In genomic region chr7:28685291-28685659, GRCh38 we compare ENCODE assay signal across 9 cellular contexts.
DNase-seq lines count a peak whose midpoint lies in the region; ATAC-seq and TF ChIP-seq lines count a peak whose summit lies in the region.
"Had no signal": no experiment of that assay in that cellular context is flagged by ENCODE, and none has a peak within 500 bp of the region (broad histone marks: within the 10 kb centered on the region; RNA-seq: fewer than 3 reads in every experiment).

No MANE protein-coding gene starts in this region.

- H3K27ac ChIP-seq in OCI-LY1 (ENCODE audit: low read depth, low read length, poor library complexity, severe bottlenecking) (no peak overlapping the region), right cardiac atrium (ENCODE audit: low read length) (peak overlapping the region; percentile 34)

- ATAC-seq in GM21825 (IDR thresholded peaks at IDR 0.05; ENCODE audit: unreplicated experiment) (peak; percentile 28), right cardiac atrium (peak in 1 of 2 donors; percentile 9), GM18907 (IDR thresholded peaks at IDR 0.05; ENCODE audit: unreplicated experiment) (no peak)
- peak; percentile 21 for ATAC-seq in stimulated activated naive CD8-positive, alpha-beta T cell treated with anti-CD3 and anti-CD28 coated beads, Interleukin-15, amount 100 ng/mL, for 72 hours

- no peaks in the 10 kb centered on the region for H3K27me3 Mint-ChIP-seq in stimulated activated naive CD8-positive, alpha-beta T cell treated with anti-CD3 and anti-CD28 coated beads, Interleukin-15, amount 100 ng/mL, for 72 hours

- H3K27ac Mint-ChIP-seq in stimulated activated naive CD8-positive, alpha-beta T cell treated with anti-CD3 and anti-CD28 coated beads, Interleukin-15, amount 100 ng/mL, for 72 hours: no peak overlapping the region
- H3K27ac Mint-ChIP-seq: activated naive CD4-positive, alpha-beta T cell treated with anti-CD3 and anti-CD28 coated beads, Interleukin-2, amount 10 ng/mL, durations not matched to agents 7 days and 5 days had no signal

- H3K4me1 ChIP-seq in OCI-LY1 (ENCODE audit: insufficient read depth, low read length, severe bottlenecking): peaks cover 27% of the 10 kb centered on the region
- H3K4me1 ChIP-seq in right cardiac atrium (ENCODE audit: control insufficient read depth, insufficient read depth, low read length): peaks cover 2% of the 10 kb centered on the region

- H3K4me3 ChIP-seq in OCI-LY1 (ENCODE audit: low read depth, low read length, poor library complexity, severe bottlenecking) (no peak overlapping the region), right cardiac atrium (ENCODE audit: low read length) (no peak overlapping the region), H7 (ENCODE audit: insufficient read depth, low read depth, low read length) (no peak overlapping the region)

- H3K9me3 ChIP-seq in OCI-LY1 (ENCODE audit: low read length) (no peaks in the 10 kb centered on the region), right cardiac atrium (ENCODE audit: control insufficient read depth, low read length) (no peaks in the 10 kb centered on the region)

- H3K27me3 ChIP-seq in OCI-LY1 (ENCODE audit: insufficient read depth, low read length) (no peaks in the 10 kb centered on the region), right cardiac atrium (ENCODE audit: control insufficient read depth, insufficient read depth) (no peaks in the 10 kb centered on the region), H7 (ENCODE audit: control insufficient read depth, insufficient read depth, low read length) (no peaks in the 10 kb centered on the region)

- 25% methylated on average over 7 of the region's 7 CpGs for WGBS in right cardiac atrium

- peaks cover 2% of the 10 kb centered on the region; the same call in 1 of the 2 replicates for H4K20me1 ChIP-seq in OCI-LY1 (ENCODE audit: insufficient read depth, low read length)

- no peaks in the 10 kb centered on the region for H3F3A ChIP-seq in OCI-LY1 (ENCODE audit: insufficient read depth, low read length)

- H3K9me3 Mint-ChIP-seq in stimulated activated naive CD8-positive, alpha-beta T cell treated with anti-CD3 and anti-CD28 coated beads, Interleukin-15, amount 100 ng/mL, for 72 hours: no peaks in the 10 kb centered on the region
- H3K9me3 Mint-ChIP-seq: activated naive CD4-positive, alpha-beta T cell treated with anti-CD3 and anti-CD28 coated beads, Interleukin-2, amount 10 ng/mL, durations not matched to agents 7 days and 5 days had no signal

- intact Hi-C loops in right cardiac atrium (cut with DNase I): no loop called here

- no peaks in the 10 kb centered on the region for H3K9me2 ChIP-seq in OCI-LY1 (ENCODE audit: low read depth, low read length)

- H3K4me2 ChIP-seq in OCI-LY1 (ENCODE audit: low read length): peak overlapping the region; percentile 28; the same call in 1 of the 2 replicates

- H3K4me1 Mint-ChIP-seq in stimulated activated naive CD8-positive, alpha-beta T cell treated with anti-CD3 and anti-CD28 coated beads, Interleukin-15, amount 100 ng/mL, for 72 hours: no peaks in the 10 kb centered on the region
- H3K4me1 Mint-ChIP-seq: activated naive CD4-positive, alpha-beta T cell treated with anti-CD3 and anti-CD28 coated beads, Interleukin-2, amount 10 ng/mL, durations not matched to agents 7 days and 5 days had no signal

- no peak overlapping the region for H2AFZ ChIP-seq in OCI-LY1 (ENCODE audit: low read length)

- DNase-seq in right cardiac atrium (peak; percentile 39 to 72 (median 67)), NCI-H524 (lab: John Stamatoyannopoulos, UW) (no peak), H7 (no peak), NCI-H2196 treated with DMSO at 0.1 percent for 48 hours (lab: John Stamatoyannopoulos, UW; ENCODE audit: unreplicated experiment) (no peak)
- no peak for DNase-seq in stimulated activated naive CD8-positive, alpha-beta T cell treated with anti-CD3 and anti-CD28 coated beads, Interleukin-15, amount 100 ng/mL, for 72 hours
- DNase-seq: activated naive CD4-positive, alpha-beta T cell treated with anti-CD3 and anti-CD28 coated beads, Interleukin-2, amount 10 ng/mL, durations not matched to agents 7 days and 5 days had no signal

- no peaks in the 10 kb centered on the region for H3K79me2 ChIP-seq in OCI-LY1 (ENCODE audit: insufficient read depth, low read length)

- TF ChIP-seq CTCF in OCI-LY1 (IDR thresholded peaks at IDR 0.05; ENCODE audit: low read length): no peak

- H3K36me3 ChIP-seq in OCI-LY1 (ENCODE audit: insufficient read depth, low read length) (peaks cover 14% of the 10 kb centered on the region), H7 (replicated peaks; ENCODE audit: control insufficient read depth, insufficient read depth, low read length) (no peaks in the 10 kb centered on the region)

- H3K9ac ChIP-seq in OCI-LY1 (ENCODE audit: low read length): no peak overlapping the region

- no peak overlapping the region for H3K4me3 Mint-ChIP-seq in stimulated activated naive CD8-positive, alpha-beta T cell treated with anti-CD3 and anti-CD28 coated beads, Interleukin-15, amount 100 ng/mL, for 72 hours
- H3K4me3 Mint-ChIP-seq: activated naive CD4-positive, alpha-beta T cell treated with anti-CD3 and anti-CD28 coated beads, Interleukin-2, amount 10 ng/mL, durations not matched to agents 7 days and 5 days had no signal

Comparison
In these comparisons a context has a peak if more than half of its experiments do, and no peak if none do; other contexts are left out.
1. DNase-seq: peak in right cardiac atrium (3 of 3); none in stimulated activated naive CD8-positive, alpha-beta T cell treated with anti-CD3 and anti-CD28 coated beads, Interleukin-15, amount 100 ng/mL, for 72 hours (0 of 2), NCI-H524 (0 of 2), H7 (single experiment) and NCI-H2196 treated with DMSO at 0.1 percent for 48 hours (single experiment).